Comparison of ENCODE assay signal across 9 cellular contexts in the genomic region with DNA sequence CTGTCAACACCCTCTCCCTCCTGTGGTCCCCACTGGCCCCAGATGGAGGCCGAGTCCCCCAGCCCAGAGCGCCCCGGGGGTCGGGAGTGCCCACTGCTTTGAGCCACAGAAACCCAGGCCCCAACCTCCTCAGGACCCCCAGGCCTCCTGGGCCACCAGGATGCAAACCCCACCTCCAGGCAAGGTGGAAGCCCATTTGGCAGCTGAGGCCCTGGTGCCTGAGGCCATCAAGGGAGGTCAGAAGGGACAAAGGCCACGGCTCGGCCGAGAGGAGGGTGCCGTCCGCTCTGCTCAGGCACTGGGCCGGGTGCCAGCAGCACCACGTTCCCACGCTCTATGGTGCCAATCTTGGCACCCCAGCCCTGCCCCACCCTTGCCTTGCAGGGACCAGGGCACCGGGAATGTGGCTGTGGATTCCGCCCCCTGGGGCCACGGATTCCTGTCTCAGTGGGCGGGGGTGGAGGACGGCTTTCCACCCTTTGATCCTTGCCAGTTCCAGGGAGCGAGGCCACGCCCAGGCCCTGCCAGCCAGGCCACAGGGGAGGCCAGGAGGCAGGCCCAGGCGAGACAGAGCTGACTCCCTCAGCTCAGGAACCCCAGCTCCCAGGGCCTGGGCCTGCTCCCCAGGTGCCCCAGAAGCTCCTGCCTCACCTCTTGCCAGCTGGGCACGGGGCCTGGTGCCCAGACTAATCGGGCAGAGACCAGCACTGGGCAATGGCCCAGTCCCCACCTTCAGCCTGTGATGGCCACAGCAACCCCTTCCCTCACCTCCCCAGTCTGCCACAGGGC. TPM values are rescaled to one million over a fixed set of nuclear protein-coding genes. Genes with fewer than 3 reads are reported as not detected.
A peak's percentile ranks its signal among the peaks of the same experiment; 100 is the strongest.
DNase-seq lines count a peak whose midpoint lies in the region; ATAC-seq lines count a peak whose summit lies in the region.
"Had no signal": no experiment of that assay in that cellular context is flagged by ENCODE, and none has a peak within 500 bp of the region (broad histone marks: within the 10 kb centered on the region; RNA-seq: fewer than 3 reads in every experiment).

No MANE protein-coding gene starts in this region.

- H3K9me3 Mint-ChIP-seq in activated T-helper 17 cell treated with anti-CD3 and anti-CD28 coated beads, Interleukin-2, amount 50 U/mL, for 72 hours, result no peaks in the 10 kb centered on the region
- H3K9me3 Mint-ChIP-seq in activated CD8-positive, alpha-beta T cell treated with anti-CD3 and anti-CD28 coated beads, Interleukin-2, amount 10 ng/mL, durations not matched to agents 7 days and 5 days (ENCODE audit: insufficient read depth), result no peaks in the 10 kb centered on the region

- no peaks in the 10 kb centered on the region for H3K27me3 Mint-ChIP-seq in activated T-helper 17 cell treated with anti-CD3 and anti-CD28 coated beads, Interleukin-2, amount 50 U/mL, for 72 hours
- H3K27me3 Mint-ChIP-seq in activated CD8-positive, alpha-beta T cell treated with anti-CD3 and anti-CD28 coated beads, Interleukin-2, amount 10 ng/mL, durations not matched to agents 7 days and 5 days (ENCODE audit: low read depth), result peaks cover 13% of the 10 kb centered on the region

- DNase-seq in DMS 273 (lab: John Stamatoyannopoulos, UW; ENCODE audit: unreplicated experiment) (peak; percentile 83), DMS 273 treated with DMSO at 0.1 percent for 48 hours (lab: John Stamatoyannopoulos, UW) (no peak), kidney glomerular epithelial cell (lab: John Stamatoyannopoulos, UW) (peak; percentile 62)
- no peak for DNase-seq in activated CD8-positive, alpha-beta T cell treated with anti-CD3 and anti-CD28 coated beads, Interleukin-2, amount 10 ng/mL, durations not matched to agents 7 days and 5 days

- CTCF ChIA-PET in activated CD8-positive, alpha-beta T cell treated with anti-CD3 and anti-CD28 coated beads, Interleukin-2, amount 10 ng/mL, durations not matched to agents 7 days and 5 days (lab: Charles Lee), result interaction anchor here (1.0 to 7.7 kb wide), 10 partner anchors 9 to 330 kb away, joined by 3 to 134 read pairs (median 6); a partner anchor contains a TSS

- no peak overlapping the region for H3K4me3 ChIP-seq in subcutaneous abdominal adipose tissue (ENCODE audit: low read depth in 1 of 5, low read length in 5 of 5)

- H3K4me1 Mint-ChIP-seq in activated T-helper 17 cell treated with anti-CD3 and anti-CD28 coated beads, Interleukin-2, amount 50 U/mL, for 72 hours, result peaks cover 9% of the 10 kb centered on the region
- peaks cover 28% of the 10 kb centered on the region for H3K4me1 Mint-ChIP-seq in activated CD8-positive, alpha-beta T cell treated with anti-CD3 and anti-CD28 coated beads, Interleukin-2, amount 10 ng/mL, durations not matched to agents 7 days and 5 days (ENCODE audit: low read depth)

- H3K27ac Mint-ChIP-seq in activated T-helper 17 cell treated with anti-CD3 and anti-CD28 coated beads, Interleukin-2, amount 50 U/mL, for 72 hours, result no peak overlapping the region
- H3K27ac Mint-ChIP-seq in activated CD8-positive, alpha-beta T cell treated with anti-CD3 and anti-CD28 coated beads, Interleukin-2, amount 10 ng/mL, durations not matched to agents 7 days and 5 days, result no peak overlapping the region

- peak overlapping the region; percentile 71 for H3K4me3 Mint-ChIP-seq in activated T-helper 17 cell treated with anti-CD3 and anti-CD28 coated beads, Interleukin-2, amount 50 U/mL, for 72 hours
- no peak overlapping the region for H3K4me3 Mint-ChIP-seq in activated CD8-positive, alpha-beta T cell treated with anti-CD3 and anti-CD28 coated beads, Interleukin-2, amount 10 ng/mL, durations not matched to agents 7 days and 5 days

- no peaks in the 10 kb centered on the region for H3K36me3 Mint-ChIP-seq in activated T-helper 17 cell treated with anti-CD3 and anti-CD28 coated beads, Interleukin-2, amount 50 U/mL, for 72 hours (ENCODE audit: low read depth)
- no peaks in the 10 kb centered on the region for H3K36me3 Mint-ChIP-seq in activated CD8-positive, alpha-beta T cell treated with anti-CD3 and anti-CD28 coated beads, Interleukin-2, amount 10 ng/mL, durations not matched to agents 7 days and 5 days (ENCODE audit: low read depth)

- H3K27me3 ChIP-seq in subcutaneous abdominal adipose tissue (ENCODE audit: control insufficient read depth in 5 of 5, insufficient read depth in 4 of 5, low read length in 5 of 5), result peaks cover 0 to 11% (median 0%) of the 10 kb centered on the region in 5 donors

- peak overlapping the region; percentile 60 for H3K27ac ChIP-seq in subcutaneous abdominal adipose tissue (ENCODE audit: low read depth, low read length)

- no peak for ATAC-seq in activated T-helper 17 cell treated with anti-CD3 and anti-CD28 coated beads, Interleukin-2, amount 50 U/mL, for 72 hours (replicated peaks)
- ATAC-seq in activated CD8-positive, alpha-beta T cell treated with anti-CD3 and anti-CD28 coated beads, Interleukin-2, amount 10 ng/mL, durations not matched to agents 7 days and 5 days, result no peak
- ATAC-seq in GM21576 (IDR thresholded peaks at IDR 0.05; ENCODE audit: unreplicated experiment) (no peak), GM18870 (IDR thresholded peaks at IDR 0.05; ENCODE audit: unreplicated experiment) (no peak)

- H3K4me1 ChIP-seq in subcutaneous abdominal adipose tissue (ENCODE audit: control insufficient read depth in 5 of 5, insufficient read depth in 5 of 5, low read length in 5 of 5), result peaks cover 10 to 68% (median 60%) of the 10 kb centered on the region in 5 donors

- peak overlapping the region in 4 of 5 donors; percentile 3 to 62 (median 36) for H3K9ac ChIP-seq in subcutaneous abdominal adipose tissue (ENCODE audit: low read length in 5 of 5)

- H3K36me3 ChIP-seq in subcutaneous abdominal adipose tissue (ENCODE audit: control insufficient read depth in 5 of 5, insufficient read depth in 5 of 5, low read length in 5 of 5), result no peaks in the 10 kb centered on the region

- H3K9me3 ChIP-seq in subcutaneous abdominal adipose tissue (ENCODE audit: control insufficient read depth in 5 of 5, low read length in 5 of 5), result no peaks in the 10 kb centered on the region

- POLR2A ChIA-PET in activated CD8-positive, alpha-beta T cell treated with anti-CD3 and anti-CD28 coated beads, Interleukin-2, amount 10 ng/mL, durations not matched to agents 7 days and 5 days (lab: Charles Lee), result no interaction called here

RNA-seq across cellular contexts. Expression of a gene that starts 26.3 kb away (rescaled TPM):
- 10 to 100 TPM; 46.5 to 49.5 TPM for total RNA-seq in activated T-helper 17 cell treated with anti-CD3 and anti-CD28 coated beads, Interleukin-2, amount 50 U/mL, for 72 hours
- 10 to 100 TPM; 35.7 to 40.4 TPM for total RNA-seq in activated CD8-positive, alpha-beta T cell treated with anti-CD3 and anti-CD28 coated beads, Interleukin-2, amount 10 ng/mL, durations not matched to agents 7 days and 5 days
- total RNA-seq: SK-MEL-5 had no signal

Comparison
In these comparisons a context has a peak if more than half of its experiments do, and no peak if none do; other contexts are left out.
1. DNase-seq: peak in DMS 273 (single experiment) and kidney glomerular epithelial cell (single experiment); none in DMS 273 treated with DMSO at 0.1 percent for 48 hours (single experiment) and activated CD8-positive, alpha-beta T cell treated with anti-CD3 and anti-CD28 coated beads, Interleukin-2, amount 10 ng/mL, durations not matched to agents 7 days and 5 days (single experiment).